Comparison of ENCODE assay signal across 8 cellular contexts in genomic region chr10:114544045-114544659, GRCh38.
DNase-seq lines count a peak whose midpoint lies in the region; ATAC-seq, FAIRE-seq and TF ChIP-seq lines count a peak whose summit lies in the region.

No MANE protein-coding gene starts in this region.

- intact Hi-C loops in upper lobe of right lung (cut with DNase I) = loop anchor here (10.0 kb wide), 1 partner anchor 241 kb away; no protein-coding TSS in a partner anchor
- intact Hi-C loops in Right ventricle myocardium inferior (cut with DNase I) = loop anchor here (5.0 kb wide), 1 partner anchor 57 kb away; no protein-coding TSS in a partner anchor

- no peak overlapping the region for H3K23ac ChIP-seq in mesenchymal stem cell (ENCODE audit: low read length in 2 of 2)

- no peak overlapping the region for H2BK5ac ChIP-seq in mesenchymal stem cell (ENCODE audit: low read depth, low read length, poor library complexity, severe bottlenecking)

- DNase-seq in GM19239 (ENCODE audit: insufficient read length, low spot score) = peak; percentile 65
- DNase-seq in activated CD4-positive, alpha-beta T cell treated with anti-CD3 and anti-CD28 coated beads for 24 hours (ENCODE audit: low read depth in 2 of 2) = peak; percentile 35 to 48
- peak; percentile 17 for DNase-seq in glomerular visceral epithelial cell (ENCODE audit: extremely low spot score)
- no peak for DNase-seq in upper lobe of right lung
- DNase-seq in Right ventricle myocardium inferior (ENCODE audit: missing footprints) = no peak
- no peak for DNase-seq in mesenchymal stem cell
- no peak for DNase-seq in NCI-H1092 treated with DMSO at 0.1 percent for 48 hours (lab: John Stamatoyannopoulos, UW)

- H3K18ac ChIP-seq in mesenchymal stem cell (ENCODE audit: low read depth in 1 of 2, low read length in 2 of 2) = no peak overlapping the region

- peak; percentile 87 for FAIRE-seq in GM19239 (lab: Jason Lieb, UNC)

- no peak overlapping the region for H4K91ac ChIP-seq in mesenchymal stem cell (ENCODE audit: low read length)

- no peak overlapping the region for H3K4me2 ChIP-seq in mesenchymal stem cell (ENCODE audit: low read length, poor library complexity, severe bottlenecking)

- H3K79me1 ChIP-seq in mesenchymal stem cell (replicated peaks; ENCODE audit: low read length, poor library complexity, severe bottlenecking) = no peaks in the 10 kb centered on the region

- no peak overlapping the region for H3K4me3 ChIP-seq in upper lobe of right lung
- no peak overlapping the region for H3K4me3 ChIP-seq in mesenchymal stem cell (ENCODE audit: insufficient read depth in 1 of 2, low read depth in 1 of 2, low read length in 2 of 2)

- no peaks in the 10 kb centered on the region for H3K36me3 ChIP-seq in upper lobe of right lung
- peaks cover 0 to 37% of the 10 kb centered on the region in 2 experiments for H3K36me3 ChIP-seq in mesenchymal stem cell (ENCODE audit: control insufficient read depth in 1 of 2, insufficient read depth in 2 of 2, low read depth in 1 of 2, low read length in 2 of 2)

- ATAC-seq in HG03175 (IDR thresholded peaks at IDR 0.05; ENCODE audit: unreplicated experiment) = peak; percentile 97
- peak; percentile 23 for ATAC-seq in upper lobe of right lung
- ATAC-seq in Right ventricle myocardium inferior = no peak

- no peak overlapping the region for H2AK5ac ChIP-seq in mesenchymal stem cell (ENCODE audit: low read length, severe bottlenecking)

- 84% methylated on average over 9 of the region's 9 CpGs for WGBS in mesenchymal stem cell

- H2BK120ac ChIP-seq in mesenchymal stem cell (ENCODE audit: low read depth, low read length) = no peak overlapping the region

- H2BK12ac ChIP-seq in mesenchymal stem cell (ENCODE audit: low read length in 2 of 2) = no peak overlapping the region

- H3K27me3 ChIP-seq in upper lobe of right lung (no peaks in the 10 kb centered on the region), mesenchymal stem cell (ENCODE audit: control insufficient read depth in 1 of 2, insufficient read depth in 1 of 2, low read length in 2 of 2) (peaks cover 0 to 5% of the 10 kb centered on the region in 2 experiments)

- no peak overlapping the region for H2BK15ac ChIP-seq in mesenchymal stem cell (ENCODE audit: low read depth, poor library complexity, severe bottlenecking)

- no peak overlapping the region for H4K8ac ChIP-seq in mesenchymal stem cell (ENCODE audit: low read length)

- H3K9me3 ChIP-seq in upper lobe of right lung (no peaks in the 10 kb centered on the region), mesenchymal stem cell (ENCODE audit: control insufficient read depth, low read length) (no peaks in the 10 kb centered on the region)

- no peak overlapping the region for H3K9ac ChIP-seq in mesenchymal stem cell (ENCODE audit: low read length)

- peaks cover 19% of the 10 kb centered on the region for H3K4me1 ChIP-seq in upper lobe of right lung
- H3K4me1 ChIP-seq in mesenchymal stem cell (ENCODE audit: control insufficient read depth, insufficient read depth, low read depth, low read length) = peaks cover 5% of the 10 kb centered on the region

- no peak overlapping the region for H3K27ac ChIP-seq in upper lobe of right lung
- no peak overlapping the region for H3K27ac ChIP-seq in mesenchymal stem cell (ENCODE audit: low read length, poor library complexity, severe bottlenecking)

- no peak overlapping the region for H3K4ac ChIP-seq in mesenchymal stem cell (ENCODE audit: low read depth in 1 of 2, low read length in 2 of 2)

- H3K14ac ChIP-seq in mesenchymal stem cell (ENCODE audit: low read length in 2 of 2) = no peak overlapping the region

- no peak overlapping the region for H2AFZ ChIP-seq in mesenchymal stem cell (ENCODE audit: low read depth, low read length)

- no peak for TF ChIP-seq CTCF in upper lobe of right lung (IDR thresholded peaks at IDR 0.05)

Comparison
In these comparisons a context has a peak if more than half of its experiments do, and no peak if none do; other contexts are left out.
1. DNase-seq: peak in GM19239 (single experiment), activated CD4-positive, alpha-beta T cell treated with anti-CD3 and anti-CD28 coated beads for 24 hours (2 of 2) and glomerular visceral epithelial cell (single experiment); none in upper lobe of right lung (single experiment), Right ventricle myocardium inferior (single experiment), mesenchymal stem cell (single experiment) and NCI-H1092 treated with DMSO at 0.1 percent for 48 hours (single experiment).